In the genomic region with DNA sequence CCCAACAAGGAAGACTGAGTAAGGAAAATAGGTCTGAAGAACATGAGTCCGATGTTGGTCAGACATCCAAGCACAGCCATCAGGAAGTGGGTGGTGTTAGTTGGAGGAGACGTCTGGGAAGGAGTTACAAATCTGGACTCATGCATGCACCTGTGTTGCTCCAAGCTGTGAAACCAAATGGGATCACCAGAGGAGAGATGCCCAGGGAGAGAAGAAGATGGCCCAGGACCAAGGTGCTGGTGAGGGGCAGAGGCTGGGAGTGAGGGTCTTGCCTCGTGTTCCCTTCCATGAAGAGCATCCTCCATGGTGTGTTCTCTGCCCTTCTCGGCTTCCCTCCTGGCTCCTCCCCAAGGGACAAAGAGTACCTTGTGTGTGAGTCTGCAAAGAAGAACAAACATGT, we compare ENCODE assay signal across 17 cellular contexts.
DNase-seq lines count a peak whose midpoint lies in the region; TF ChIP-seq lines count a peak whose summit lies in the region.
"Had no signal": no experiment of that assay in that cellular context is flagged by ENCODE, and none has a peak within 500 bp of the region (broad histone marks: within the 10 kb centered on the region; RNA-seq: fewer than 3 reads in every experiment).

No MANE protein-coding gene starts in this region.

- H3K27ac ChIP-seq in H9 (ENCODE audit: insufficient read length, low read depth, low read length): no peak overlapping the region
- no peak overlapping the region for H3K27ac ChIP-seq in colonic mucosa
- no peak overlapping the region for H3K27ac ChIP-seq in esophagus muscularis mucosa (replicated peaks in 1 of 4)
- H3K27ac ChIP-seq in spleen: no peak overlapping the region

- no peak overlapping the region for H2BK20ac ChIP-seq in H9 (ENCODE audit: low read depth, low read length, poor library complexity, severe bottlenecking)

- no peak overlapping the region for H2BK5ac ChIP-seq in H9 (ENCODE audit: insufficient read length, low read length)

- H3K4me3 ChIP-seq in colonic mucosa: no peak overlapping the region
- H3K4me3 ChIP-seq in esophagus muscularis mucosa: no peak overlapping the region
- no peak overlapping the region for H3K4me3 ChIP-seq in spleen
- H3K4me3 ChIP-seq: GM23338 had no signal

- TF ChIP-seq EP300 in esophagus muscularis mucosa (IDR thresholded peaks at IDR 0.05): no peak

- no peaks in the 10 kb centered on the region for H3K79me1 ChIP-seq in H9 (ENCODE audit: insufficient read depth, low read depth, low read length, poor library complexity, severe bottlenecking)

- H2AFZ ChIP-seq in H9 (ENCODE audit: low read length): no peak overlapping the region
- H2AFZ ChIP-seq: GM23338 had no signal

- no peak overlapping the region for H3K4me2 ChIP-seq in H9 (ENCODE audit: insufficient read depth, insufficient read length, low read length)
- H3K4me2 ChIP-seq: GM23338 had no signal

- no peak overlapping the region for H3K4ac ChIP-seq in H9 (ENCODE audit: low read depth, low read length)

- H3K4me3 Mint-ChIP-seq in H9: no peak overlapping the region
- H3K4me3 Mint-ChIP-seq: CD4-positive, alpha-beta memory T cell; GM23338 had no signal

- no peaks in the 10 kb centered on the region; the same call in 1 of the 2 replicates for H3K4me1 ChIP-seq in H9 (ENCODE audit: insufficient read depth, low read length)
- H3K4me1 ChIP-seq in colonic mucosa: no peaks in the 10 kb centered on the region
- no peaks in the 10 kb centered on the region for H3K4me1 ChIP-seq in esophagus muscularis mucosa
- H3K4me1 ChIP-seq in spleen: no peaks in the 10 kb centered on the region

- no peak overlapping the region for H2BK12ac ChIP-seq in H9 (ENCODE audit: insufficient read length, low read depth, low read length)

- H3K27ac Mint-ChIP-seq in H9: no peak overlapping the region
- H3K27ac Mint-ChIP-seq: CD4-positive, alpha-beta memory T cell; GM23338 had no signal

- peaks cover 5% of the 10 kb centered on the region for H3K27me3 Mint-ChIP-seq in H9 (ENCODE audit: low read depth)

- H3K4me1 Mint-ChIP-seq in H9: peaks cover 7 to 11% of the 10 kb centered on the region in 2 experiments
- H3K4me1 Mint-ChIP-seq: CD4-positive, alpha-beta memory T cell had no signal

- H3K9ac ChIP-seq in H9 (ENCODE audit: extremely low read depth, insufficient read length, low read length): no peak overlapping the region
- H3K9ac ChIP-seq in colonic mucosa (ENCODE audit: low read depth in 2 of 2, low read length in 2 of 2): no peak overlapping the region

- no peak overlapping the region for H2AK5ac ChIP-seq in H9 (ENCODE audit: insufficient read length, low read length)

- peaks cover 0 to 5% (median 4%) of the 10 kb centered on the region in 3 experiments; a peak in 4 of 7 replicates for H3K36me3 Mint-ChIP-seq in H9 (ENCODE audit: insufficient read depth in 1 of 3, low read depth in 3 of 3)
- H3K36me3 Mint-ChIP-seq: CD4-positive, alpha-beta memory T cell had no signal

- TF ChIP-seq POLR2A in esophagus muscularis mucosa (IDR thresholded peaks at IDR 0.05; ENCODE audit: low read depth) (no peak), spleen (IDR thresholded peaks at IDR 0.05) (no peak)

- TF ChIP-seq CTCF in H9 (conservative IDR thresholded peaks at IDR 0.05) (no peak), colonic mucosa (IDR thresholded peaks at IDR 0.05) (no peak), esophagus muscularis mucosa (IDR thresholded peaks at IDR 0.05) (no peak), spleen (IDR thresholded peaks at IDR 0.05 in 8 of 11, conservative IDR thresholded peaks at IDR 0.05 in 3 of 11) (no peak)

- no peaks in the 10 kb centered on the region for H3K36me3 ChIP-seq in colonic mucosa
- H3K36me3 ChIP-seq in esophagus muscularis mucosa: no peaks in the 10 kb centered on the region
- no peaks in the 10 kb centered on the region for H3K36me3 ChIP-seq in spleen

- H4K20me1 ChIP-seq in H9 (ENCODE audit: control insufficient read depth, insufficient read depth, insufficient read length): no peaks in the 10 kb centered on the region

- no peaks in the 10 kb centered on the region for H3K23me2 ChIP-seq in H9 (ENCODE audit: insufficient read length, low read depth, low read length, poor library complexity, severe bottlenecking)

- no peak overlapping the region for H3K56ac ChIP-seq in H9 (ENCODE audit: insufficient read length, low read depth, low read length)

- H3K27me3 ChIP-seq in H9 (ENCODE audit: insufficient read depth, low read length): no peaks in the 10 kb centered on the region
- H3K27me3 ChIP-seq in colonic mucosa: no peaks in the 10 kb centered on the region
- peaks cover 0 to 29% (median 0%) of the 10 kb centered on the region in 4 donors for H3K27me3 ChIP-seq in esophagus muscularis mucosa
- H3K27me3 ChIP-seq in spleen (replicated peaks in 1 of 7): peaks cover 0 to 21% (median 0%) of the 10 kb centered on the region in 7 donors

- H3T11ph ChIP-seq in H9 (ENCODE audit: low read length): no peak overlapping the region

- H3K14ac ChIP-seq in H9 (ENCODE audit: insufficient read depth, low read length): no peak overlapping the region

- H2BK15ac ChIP-seq in H9 (ENCODE audit: low read depth, low read length): no peak overlapping the region

- DNase-seq in H9 (peak; percentile 10), colonic mucosa (peak; percentile 9), esophagus muscularis mucosa (ENCODE audit: extremely low spot score) (peak; percentile 75), spleen (peak; percentile 9), OCI-M1 (lab: John Stamatoyannopoulos, UW) (no peak), SHP77 (lab: John Stamatoyannopoulos, UW) (no peak), T1000 (lab: John Stamatoyannopoulos, UW) (no peak)
- no peak for DNase-seq in stimulated activated CD4-positive, alpha-beta T cell treated with anti-CD3 and anti-CD28 coated beads, Interleukin-4, amount 100 ng/mL, for 4 hours
- DNase-seq: C1 segment of cervical spinal cord; Calu3; CD4-positive, alpha-beta memory T cell; COR-L47; DMS53; DMS79 treated with DMSO at 0.1 percent for 48 hours; GF-D8; HCEC 1CT had no signal

- no CpG with 5 or more reads among the region's 4 CpGs for WGBS in H9 (ENCODE audit: extremely low coverage, insufficient read length, low lambda C conversion rate)
- 78% methylated on average over 3 of the region's 4 CpGs for WGBS in esophagus muscularis mucosa
- WGBS in spleen, 5 donors: 77 to 90% (median 85%) methylated on average over 4 of the region's 4 CpGs

- H3K9me3 Mint-ChIP-seq in H9: peaks cover 7 to 26% of the 10 kb centered on the region in 2 experiments; a peak in 4 of 5 replicates

- H2BK120ac ChIP-seq in H9 (ENCODE audit: low read depth, low read length, poor library complexity, severe bottlenecking): no peak overlapping the region

- no peaks in the 10 kb centered on the region for H3K79me2 ChIP-seq in H9 (ENCODE audit: insufficient read depth, low read length)

- no peak overlapping the region for H4K8ac ChIP-seq in H9 (replicated peaks; ENCODE audit: insufficient read length, low read depth, low read length)

- intact Hi-C loops in colonic mucosa (cut with DNase I) (no loop called here), esophagus muscularis mucosa (cut with DNase I) (no loop called here), spleen (cut with DNase I; ENCODE audit: low total_unique reads) (no loop called here)

- H3K18ac ChIP-seq in H9 (ENCODE audit: insufficient read length, low read depth, low read length): peak overlapping the region; percentile 49

- H3K23ac ChIP-seq in H9 (ENCODE audit: insufficient read length, low read depth, low read length): no peak overlapping the region

- H3K9me3 ChIP-seq in H9 (ENCODE audit: control insufficient read depth, low read depth, low read length) (no peaks in the 10 kb centered on the region), colonic mucosa (no peaks in the 10 kb centered on the region), esophagus muscularis mucosa (peaks cover 0 to 15% (median 11%) of the 10 kb centered on the region in 4 donors), spleen (peaks cover 0 to 21% (median 17%) of the 10 kb centered on the region in 8 donors)

- H4K5ac ChIP-seq in H9 (ENCODE audit: insufficient read length, low read depth, low read length): no peak overlapping the region

- H4K91ac ChIP-seq in H9 (ENCODE audit: insufficient read length, low read depth, low read length): no peak overlapping the region

Comparison
In these comparisons a context has a peak if more than half of its experiments do, and no peak if none do; other contexts are left out.
1. DNase-seq: peak in H9 (single experiment), colonic mucosa (single experiment), esophagus muscularis mucosa (single experiment) and spleen (single experiment); none in stimulated activated CD4-positive, alpha-beta T cell treated with anti-CD3 and anti-CD28 coated beads, Interleukin-4, amount 100 ng/mL, for 4 hours (0 of 2), OCI-M1 (single experiment), SHP77 (0 of 2) and T1000 (single experiment).